8 cellular contexts compared by ENCODE assay signal in the genomic region with DNA sequence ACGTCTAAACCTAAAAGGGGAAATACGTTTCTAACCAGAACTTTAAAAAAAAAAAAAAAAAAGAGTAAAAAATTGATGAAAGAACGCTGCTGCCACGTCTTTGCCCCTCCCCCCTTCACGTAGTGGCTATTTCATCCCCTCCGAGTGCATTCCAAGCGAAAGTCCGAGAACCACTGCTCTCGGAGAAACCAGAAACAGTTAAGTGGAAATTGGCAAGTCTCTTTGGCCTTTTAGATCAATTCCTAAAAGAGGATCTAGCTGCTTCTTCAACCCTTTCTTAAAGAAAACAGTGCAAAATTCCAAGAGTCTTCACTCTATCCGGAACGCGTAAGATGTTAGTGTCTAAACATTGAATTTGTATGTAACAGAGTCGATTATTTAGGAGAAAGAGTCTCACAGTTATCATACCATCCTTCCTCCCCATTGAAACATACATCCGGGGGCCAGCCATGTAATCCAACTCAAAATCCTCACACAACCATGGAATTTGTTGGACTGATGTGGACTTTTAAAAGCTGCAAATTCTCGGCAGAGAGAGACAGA. TPM values are rescaled to one million over a fixed set of nuclear protein-coding genes. Genes with fewer than 3 reads are reported as not detected.
DNase-seq lines count a peak whose midpoint lies in the region; ATAC-seq, FAIRE-seq and TF ChIP-seq lines count a peak whose summit lies in the region.

No MANE protein-coding gene starts in this region.

- H3K9me3 Mint-ChIP-seq in IgD-negative memory B cell: no peaks in the 10 kb centered on the region

- no peak for TF ChIP-seq POLR2A in GM12891 (IDR thresholded peaks at IDR 0.05; ENCODE audit: low read depth, low read length)

- dilution Hi-C loops in keratinocyte (cut with MboI; ENCODE audit: extremely low pct_ligation_motif_present, low sequenced_read_pairs): no loop called here

- peak; percentile 4; the same call in 2 of the 3 replicates for ATAC-seq in DND-41 (ENCODE audit: insufficient read depth, low read depth)
- ATAC-seq in HG03196 (IDR thresholded peaks at IDR 0.05; ENCODE audit: unreplicated experiment): no peak

- DNase-seq in DND-41 (peak; percentile 31), T-helper 22 cell (ENCODE audit: low read depth) (peak; percentile 25), caudate nucleus (lab: John Stamatoyannopoulos, UW) (peak in 14 of 61 donors; percentile 2 to 71 (median 10)), keratinocyte (ENCODE audit: low read depth, low spot score) (no peak), GM12891 (ENCODE audit: insufficient read length, low spot score) (no peak)
- DNase-seq in stimulated activated CD4-positive, alpha-beta T cell treated with anti-CD3 and anti-CD28 coated beads, Interleukin-2, amount 100 ng/mL, for 24 hours: peak; percentile 45 to 48

- peaks cover 17 to 43% (median 27%) of the 10 kb centered on the region in 3 donors for H3K4me1 Mint-ChIP-seq in IgD-negative memory B cell

- no peaks in the 10 kb centered on the region for H3K27me3 Mint-ChIP-seq in IgD-negative memory B cell

- H4K20me1 ChIP-seq in DND-41 (ENCODE audit: insufficient read depth, low read length) (peaks cover 9% of the 10 kb centered on the region), keratinocyte (ENCODE audit: control insufficient read depth, extremely low read depth, insufficient read depth, low read length) (no peaks in the 10 kb centered on the region)

- TF ChIP-seq CTCF in DND-41 (IDR thresholded peaks at IDR 0.05; ENCODE audit: borderline replicate concordance, extremely low read depth, low read length, poor library complexity, severe bottlenecking) (no peak), keratinocyte (optimal IDR thresholded peaks at IDR 0.05 in 1 of 3, IDR thresholded peaks at IDR 0.05 in 1 of 3, conservative IDR thresholded peaks at IDR 0.05 in 1 of 3; ENCODE audit: extremely low read depth in 1 of 3, insufficient read depth in 2 of 3, low read length in 3 of 3) (no peak)

- H3K27ac ChIP-seq in DND-41 (ENCODE audit: low read length) (peak overlapping the region; percentile 80), caudate nucleus (ENCODE audit: low read depth, low read length) (peak overlapping the region; percentile 99), keratinocyte (ENCODE audit: control insufficient read depth, insufficient read depth, low read length) (peak overlapping the region; percentile 81)

- no peak for FAIRE-seq in keratinocyte (lab: Jason Lieb, UNC)
- FAIRE-seq in GM12891 (lab: Jason Lieb, UNC): no peak

- peak overlapping the region; percentile 84 for H3K9ac ChIP-seq in DND-41 (ENCODE audit: low read depth, low read length)
- peak overlapping the region; percentile 97 for H3K9ac ChIP-seq in keratinocyte (ENCODE audit: control insufficient read depth, extremely low read depth, insufficient read depth, low read length)

- H3K36me3 ChIP-seq in DND-41 (ENCODE audit: insufficient read depth, low read length): no peaks in the 10 kb centered on the region; the same call in 1 of the 2 replicates
- peaks cover 0 to 1% of the 10 kb centered on the region in 2 experiments for H3K36me3 ChIP-seq in keratinocyte (ENCODE audit: control insufficient read depth in 2 of 2, extremely low read depth in 1 of 2, insufficient read depth in 2 of 2, low read length in 2 of 2)

- no peaks in the 10 kb centered on the region for H3K9me1 ChIP-seq in keratinocyte (ENCODE audit: control insufficient read depth, extremely low read depth, insufficient read depth, low read length)

- H3K27me3 ChIP-seq in DND-41 (ENCODE audit: insufficient read depth, low read length, poor library complexity): no peaks in the 10 kb centered on the region
- H3K27me3 ChIP-seq in keratinocyte (ENCODE audit: control insufficient read depth, extremely low read depth, insufficient read depth, low read length): no peaks in the 10 kb centered on the region

- H3K9me3 ChIP-seq in DND-41 (ENCODE audit: insufficient read depth, low read length, severe bottlenecking) (no peaks in the 10 kb centered on the region), keratinocyte (ENCODE audit: control insufficient read depth, low read depth, low read length) (no peaks in the 10 kb centered on the region)

- H3K4me1 ChIP-seq in DND-41 (ENCODE audit: insufficient read depth, low read length) (peaks cover 33% of the 10 kb centered on the region), keratinocyte (ENCODE audit: control insufficient read depth, extremely low read depth, insufficient read depth, low read length) (peaks cover 13% of the 10 kb centered on the region)

- H3K4me3 ChIP-seq in DND-41 (ENCODE audit: low read depth in 1 of 2, low read length in 2 of 2): peak overlapping the region; percentile 48 to 77
- peak overlapping the region; percentile 59 to 74 (median 70) for H3K4me3 ChIP-seq in keratinocyte (ENCODE audit: control insufficient read depth in 2 of 3, extremely low read depth in 1 of 3, insufficient read depth in 2 of 3, low read depth in 1 of 3, low read length in 3 of 3)

- H3K36me3 Mint-ChIP-seq in IgD-negative memory B cell: peaks cover 2% of the 10 kb centered on the region

- H3K79me2 ChIP-seq in DND-41 (ENCODE audit: insufficient read depth, low read length) (peaks cover 59% of the 10 kb centered on the region), keratinocyte (ENCODE audit: control insufficient read depth, insufficient read depth, low read length) (peaks cover 55% of the 10 kb centered on the region)

- peak overlapping the region; percentile 92 to 97 (median 96) for H3K4me3 Mint-ChIP-seq in IgD-negative memory B cell

- peak overlapping the region; percentile 69 for H3K4me2 ChIP-seq in DND-41 (ENCODE audit: insufficient read depth, low read length)
- peak overlapping the region; percentile 80 for H3K4me2 ChIP-seq in keratinocyte (ENCODE audit: control insufficient read depth, extremely low read depth, insufficient read depth, low read depth, low read length)

- H3K27ac Mint-ChIP-seq in IgD-negative memory B cell: peak overlapping the region; percentile 92 to 97 (median 94)

- H2AFZ ChIP-seq in DND-41 (ENCODE audit: low read depth, low read length) (peak overlapping the region; percentile 88), keratinocyte (ENCODE audit: control insufficient read depth, low read length) (peak overlapping the region; percentile 48)

TF ChIP-seq in GM12891, 5 proteins besides CTCF, POLR2A, EP300 and RAD21:
- TF ChIP-seq SPI1 (IDR thresholded peaks at IDR 0.05; ENCODE audit: low read depth, low read length): no peak
- TF ChIP-seq POU2F2 (IDR thresholded peaks at IDR 0.05; ENCODE audit: low read depth, low read length): no peak
- no peak for TF ChIP-seq TAF1 (IDR thresholded peaks at IDR 0.05; ENCODE audit: low read depth, low read length)
- TF ChIP-seq POLR2AphosphoS5 (IDR thresholded peaks at IDR 0.05; ENCODE audit: low read depth, low read length): no peak
- no peak for TF ChIP-seq PAX5 (IDR thresholded peaks at IDR 0.05; ENCODE audit: insufficient read depth, low read length, severe bottlenecking)
TF ChIP-seq in GM12891: peak in this region for 0.

RNA-seq across cellular contexts. Expression of gene P4HA1, which starts 1.1 kb away (rescaled TPM):
- polyA plus RNA-seq in IgD-negative memory B cell (22.8 TPM), keratinocyte (29.4 to 67.4 TPM (median 40.4 TPM) in 3 replicates)
- polyA plus RNA-seq in keratinocyte (2011; ENCODE audit: low read depth): 79.9 TPM
- 19.4 and 37.7 TPM in 2 replicates for polyA plus RNA-seq in keratinocyte (2011; cell fraction: cytosol; rRNA removed)
- 36.3 and 59.0 TPM in 2 replicates for polyA plus RNA-seq in keratinocyte (2011; cell fraction: nucleus; rRNA removed)
- 32.0 and 35.4 TPM in 2 replicates for polyA plus RNA-seq in keratinocyte (2012; ENCODE audit: low replicate concordance)
- polyA minus RNA-seq in keratinocyte: 5.1 to 50.4 TPM (median 23.0 TPM) in 3 replicates
- polyA minus RNA-seq in keratinocyte (2011; cell fraction: cytosol; rRNA and poly(A)+ RNA removed): 19.6 TPM
- polyA minus RNA-seq in keratinocyte (2011; cell fraction: nucleus; rRNA and poly(A)+ RNA removed): 33.8 and 54.9 TPM in 2 replicates
- 59.0 TPM for polyA plus RNA-seq in GM12891 (2012; ENCODE audit: low read depth, missing spikeins)

RNA-seq across cellular contexts. Expression of gene NUDT13, which starts 14.7 kb away (rescaled TPM):
- 1.3 TPM for polyA plus RNA-seq in IgD-negative memory B cell
- 1.3 to 2.4 TPM (median 1.6 TPM) in 3 replicates for polyA plus RNA-seq in keratinocyte
- 0.89 TPM for polyA plus RNA-seq in keratinocyte (2011; ENCODE audit: low read depth)
- polyA plus RNA-seq in keratinocyte (2011; cell fraction: cytosol; rRNA removed): 1.2 and 2.2 TPM in 2 replicates
- 2.5 and 2.8 TPM in 2 replicates for polyA plus RNA-seq in keratinocyte (2011; cell fraction: nucleus; rRNA removed)
- 1.0 and 1.4 TPM in 2 replicates for polyA plus RNA-seq in keratinocyte (2012; ENCODE audit: low replicate concordance)
- 0.52 to 1.4 TPM (median 0.53 TPM) in 3 replicates for polyA minus RNA-seq in keratinocyte
- polyA minus RNA-seq in keratinocyte (2011; cell fraction: cytosol; rRNA and poly(A)+ RNA removed): not detected
- not detected in 2 replicates for polyA minus RNA-seq in keratinocyte (2011; cell fraction: nucleus; rRNA and poly(A)+ RNA removed)
- polyA plus RNA-seq in GM12891 (2012; ENCODE audit: low read depth, missing spikeins): 2.8 TPM

Comparison
In these comparisons a context has a peak if more than half of its experiments do, and no peak if none do; other contexts are left out.
1. DNase-seq: peak in DND-41 (single experiment), T-helper 22 cell (single experiment) and stimulated activated CD4-positive, alpha-beta T cell treated with anti-CD3 and anti-CD28 coated beads, Interleukin-2, amount 100 ng/mL, for 24 hours (2 of 2); none in keratinocyte (single experiment) and GM12891 (single experiment).
2. Peak in every context shown above with its lines, with median percentiles within 50 percentile points of each other: H3K27ac ChIP-seq.